In the genomic region with DNA sequence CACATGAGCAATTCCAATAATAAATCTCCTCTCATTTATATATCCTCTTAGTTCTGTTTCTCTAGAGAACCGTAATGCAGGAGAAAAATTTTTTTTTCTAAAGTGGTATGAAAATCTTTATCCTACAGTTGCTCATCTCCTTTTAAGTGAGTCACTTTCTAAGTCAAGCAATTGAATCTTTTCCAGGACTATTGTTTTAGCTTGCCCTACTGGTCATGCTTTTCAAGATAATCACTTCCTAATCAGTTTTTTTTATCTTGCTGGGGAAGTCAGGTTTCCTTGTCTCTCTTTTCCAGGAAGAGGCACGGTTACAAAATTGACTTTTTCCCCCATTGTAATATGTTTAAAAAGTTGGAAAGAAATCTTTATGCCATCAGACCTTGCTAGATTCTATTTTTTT, we compare ENCODE assay signal across 16 cellular contexts. TPM values are rescaled to one million over a fixed set of nuclear protein-coding genes. Genes with fewer than 3 reads are reported as not detected.
DNase-seq lines count a peak whose midpoint lies in the region; ATAC-seq, FAIRE-seq and TF ChIP-seq lines count a peak whose summit lies in the region.
"Had no signal": no experiment of that assay in that cellular context is flagged by ENCODE, and none has a peak within 500 bp of the region (broad histone marks: within the 10 kb centered on the region; RNA-seq: fewer than 3 reads in every experiment).

No MANE protein-coding gene starts in this region.

- WGBS in mesodermal cell (ENCODE audit: insufficient coverage in 2 of 2), 2 experiments = no CpG with 5 or more reads among the region's 2 CpGs
- 54% methylated on average over 2 of the region's 2 CpGs for WGBS in smooth muscle cell (ENCODE audit: low lambda C conversion rate)

- H3K4me1 ChIP-seq in mesodermal cell (ENCODE audit: control insufficient read depth, insufficient read depth, low read length, poor library complexity, severe bottlenecking) (peaks cover 19% of the 10 kb centered on the region), smooth muscle cell (ENCODE audit: low read depth) (no peaks in the 10 kb centered on the region)

- ATAC-seq in GM18505 (IDR thresholded peaks at IDR 0.05; ENCODE audit: unreplicated experiment) = no peak
- ATAC-seq: upper lobe of right lung had no signal

- no peak for TF ChIP-seq CTCF in smooth muscle cell (IDR thresholded peaks at IDR 0.05; ENCODE audit: borderline replicate concordance, insufficient read depth, poor library complexity, severe bottlenecking)

- H3K4me3 ChIP-seq in mesodermal cell (ENCODE audit: extremely low read depth, insufficient read depth, low read length, poor library complexity, severe bottlenecking) (no peak overlapping the region), smooth muscle cell (no peak overlapping the region)
- H3K4me3 ChIP-seq: lung, upper lobe of right lung had no signal

- no peak overlapping the region for H3K4me2 ChIP-seq in smooth muscle cell

- no peak overlapping the region for H3K9ac ChIP-seq in smooth muscle cell (ENCODE audit: low read depth)

- H3K36me3 ChIP-seq in mesodermal cell (ENCODE audit: control insufficient read depth, insufficient read depth, low read length) (no peaks in the 10 kb centered on the region), smooth muscle cell (ENCODE audit: low read depth) (no peaks in the 10 kb centered on the region)
- H3K36me3 ChIP-seq: upper lobe of right lung had no signal

- TF ChIP-seq POLR2A in GM18505 (IDR thresholded peaks at IDR 0.05; ENCODE audit: borderline replicate concordance, extremely low read depth, insufficient read depth, insufficient read length) = no peak

- H3K27ac ChIP-seq in mesodermal cell (ENCODE audit: low read depth, low read length, severe bottlenecking) (peak overlapping the region; percentile 62), smooth muscle cell (ENCODE audit: low read depth) (no peak overlapping the region)
- H3K27ac ChIP-seq: upper lobe of right lung had no signal

- no peaks in the 10 kb centered on the region for H4K20me1 ChIP-seq in smooth muscle cell (ENCODE audit: low read depth)

- H3K79me2 ChIP-seq in smooth muscle cell (ENCODE audit: low read depth) = peaks cover 4% of the 10 kb centered on the region

- H2AFZ ChIP-seq in smooth muscle cell (ENCODE audit: low read depth) = no peak overlapping the region

- DNase-seq in AG20443 (ENCODE audit: low spot score) = peak; percentile 57
- DNase-seq in M059J (ENCODE audit: low read depth) = peak; percentile 77
- peak; percentile 83 for DNase-seq in dermis blood vessel endothelial cell
- no peak for DNase-seq in SIG-M5 treated with dmso at 0.1 percent for 504 hours (lab: John Stamatoyannopoulos, UW; ENCODE audit: unreplicated experiment)
- no peak for DNase-seq in smooth muscle cell (lab: John Stamatoyannopoulos, UW; ENCODE audit: unreplicated experiment)
- no peak for DNase-seq in frontal cortex (ENCODE audit: low spot score in 2 of 2)
- DNase-seq: activated CD4-positive, alpha-beta T cell treated with anti-CD3 and anti-CD28 coated beads, Interleukin-2, amount 50 U/mL, for 1 hour; activated effector memory CD4-positive, alpha-beta T cell treated with anti-CD3 and anti-CD28 coated beads, Interleukin-2, amount 50 U/mL, for 16 hours; NCI-H146; NCI-H82; right cardiac atrium; upper lobe of right lung had no signal

- no peaks in the 10 kb centered on the region for H3F3A ChIP-seq in smooth muscle cell (ENCODE audit: low read depth)

- no peak for FAIRE-seq in frontal cortex (lab: Jason Lieb, UNC)
- FAIRE-seq: G401.6 had no signal

- H3K27me3 ChIP-seq in smooth muscle cell (ENCODE audit: low read depth) = no peaks in the 10 kb centered on the region
- H3K27me3 ChIP-seq: upper lobe of right lung had no signal

- H3K9me3 ChIP-seq in mesodermal cell (ENCODE audit: control insufficient read depth, low read length) = no peaks in the 10 kb centered on the region
- H3K9me3 ChIP-seq in smooth muscle cell (replicated peaks; ENCODE audit: low read depth) = no peaks in the 10 kb centered on the region
- H3K9me3 ChIP-seq: upper lobe of right lung had no signal

RNA-seq across cellular contexts. Expression of gene INPP5F, which starts 44.0 kb away (rescaled TPM):
- 11.1 and 15.2 TPM in 2 replicates for total RNA-seq in M059J (2014; rRNA removed; shearing (Covaris generic))
- 12.9 and 20.8 TPM in 2 replicates for total RNA-seq in dermis blood vessel endothelial cell
- 87.0 TPM for polyA plus RNA-seq in mesodermal cell (2013, experiment 1 of 2)
- 84.7 TPM for polyA plus RNA-seq in mesodermal cell (2013, experiment 2 of 2)
- 106 and 143 TPM in 2 replicates for total RNA-seq in smooth muscle cell
- 15.9 and 16.3 TPM in 2 replicates for polyA plus RNA-seq in smooth muscle cell
- total RNA-seq in frontal cortex = 212 TPM

Comparison
In these comparisons a context has a peak if more than half of its experiments do, and no peak if none do; other contexts are left out.
1. DNase-seq: peak in AG20443 (single experiment), M059J (single experiment) and dermis blood vessel endothelial cell (single experiment); none in SIG-M5 treated with dmso at 0.1 percent for 504 hours (single experiment), smooth muscle cell (single experiment) and frontal cortex (0 of 2).